In the genomic region with DNA sequence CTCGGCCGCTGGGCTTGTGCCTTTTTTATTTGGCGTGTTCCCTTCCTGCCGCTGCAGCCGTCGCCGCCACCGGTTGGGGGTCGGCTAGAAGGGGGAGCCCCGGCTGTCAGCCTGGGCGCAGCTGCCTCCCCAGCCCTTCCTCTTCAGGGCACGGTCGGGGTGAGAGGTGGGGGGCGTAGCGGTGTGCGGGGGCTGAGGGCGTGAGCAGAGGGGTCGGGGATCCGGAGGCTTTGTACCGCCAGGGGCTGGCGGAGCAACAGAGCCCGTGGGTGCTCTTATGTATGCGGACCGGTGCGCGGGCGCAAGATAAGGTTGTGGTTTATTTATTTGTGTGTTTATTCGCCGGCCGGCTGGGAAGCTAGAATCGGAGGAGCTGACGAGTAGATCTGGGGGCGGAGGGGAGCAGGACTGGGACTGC, we compare ENCODE assay signal across 8 cellular contexts. TPM values are rescaled to one million over a fixed set of nuclear protein-coding genes. Genes with fewer than 3 reads are reported as not detected.
DNase-seq lines count a peak whose midpoint lies in the region; ATAC-seq, FAIRE-seq and TF ChIP-seq lines count a peak whose summit lies in the region.

No MANE protein-coding gene starts in this region.

- H3K27me3 ChIP-seq in HepG2 (ENCODE audit: control insufficient read depth in 1 of 2, insufficient read depth in 2 of 2, low read length in 2 of 2), result peaks cover 9 to 77% of the 10 kb centered on the region in 2 experiments
- H3K27me3 ChIP-seq in stomach smooth muscle (ENCODE audit: control insufficient read depth in 1 of 2, insufficient read depth in 2 of 2, low read length in 2 of 2), result no peaks in the 10 kb centered on the region

- H3K9me3 ChIP-seq in HepG2 (ENCODE audit: low read length) (no peaks in the 10 kb centered on the region), stomach smooth muscle (ENCODE audit: control insufficient read depth in 2 of 2, low read length in 2 of 2) (no peaks in the 10 kb centered on the region)

- TF ChIP-seq EP300 in HepG2 (IDR thresholded peaks at IDR 0.05; ENCODE audit: low read depth in 2 of 2, low read length in 2 of 2) (no peak), HepG2 (CRISPR knock-in tag; IDR thresholded peaks at IDR 0.05; ENCODE audit: borderline replicate concordance) (no peak)

- no peak for ATAC-seq in HepG2

- 0 out of 2 replicates have a peak, but pooled peaks cover 4% of the 10 kb centered on the region for H4K20me1 ChIP-seq in HepG2 (ENCODE audit: insufficient read depth, low read length)

- H2AFZ ChIP-seq in HepG2 (ENCODE audit: low read length), result no peak overlapping the region

- DNase-seq in EL (peak; percentile 7), OCI-M1 (lab: John Stamatoyannopoulos, UW) (peak; percentile 96), caudate nucleus (lab: John Stamatoyannopoulos, UW) (peak in 5 of 61 donors; percentile 26 to 55 (median 48)), HepG2 (ENCODE audit: low spot score) (no peak), NCI-H2107 treated with DMSO at 0.1 percent for 48 hours (lab: John Stamatoyannopoulos, UW; ENCODE audit: unreplicated experiment) (no peak), SK-N-DZ (ENCODE audit: low spot score) (no peak), mucosa of gallbladder (ENCODE audit: low spot score) (no peak)

- WGBS in HepG2 (ENCODE audit: low lambda C conversion rate), result 30% methylated on average over 10 of the region's 33 CpGs

- H3K27ac ChIP-seq in caudate nucleus (ENCODE audit: low read depth, low read length) (peak overlapping the region; percentile 93), HepG2 (ENCODE audit: extremely low read length, insufficient read depth, low read length) (no peak overlapping the region), stomach smooth muscle (ENCODE audit: low read length) (peak overlapping the region; percentile 100)

- POLR2A ChIA-PET in HepG2 (lab: Yijun Ruan, JAX), result no interaction called here

- H3K79me2 ChIP-seq in HepG2 (ENCODE audit: insufficient read depth, low read length), result no peaks in the 10 kb centered on the region

- no peak for TF ChIP-seq RAD21 in HepG2 (CRISPR knock-in tag; IDR thresholded peaks at IDR 0.05)

- H3K4me1 ChIP-seq in HepG2 (ENCODE audit: insufficient read depth, low read length) (no peaks in the 10 kb centered on the region), stomach smooth muscle (ENCODE audit: control insufficient read depth, insufficient read depth, low read length) (peaks cover 41% of the 10 kb centered on the region)

- no peak for TF ChIP-seq POLR2A in HepG2 (IDR thresholded peaks at IDR 0.05; ENCODE audit: insufficient read depth in 1 of 2, low read depth in 2 of 2, low read length in 2 of 2)

- 0 out of 2 replicates have a peak overlapping the region, but pooled peaks have one; percentile 58 for H3K4me2 ChIP-seq in HepG2 (ENCODE audit: low read depth, low read length)

- no TSS peak for BruUV-seq in HepG2 (replicated peaks; lab: Mats Ljungman, UMichigan)

- TF ChIP-seq CTCF in HepG2 (CRISPR knock-in tag; IDR thresholded peaks at IDR 0.05), result no peak

- CTCF ChIA-PET in HepG2 (lab: Yijun Ruan, JAX; ENCODE audit: low intra/inter-chr PET ratio, low total read pairs), result no interaction called here

- H3K36me3 ChIP-seq in HepG2 (replicated peaks in 1 of 2; ENCODE audit: control insufficient read depth in 1 of 2, insufficient read depth in 2 of 2, low read length in 2 of 2) (no peaks in the 10 kb centered on the region), stomach smooth muscle (ENCODE audit: control insufficient read depth in 2 of 2, insufficient read depth in 2 of 2, low read length in 2 of 2) (peaks cover 17 to 21% of the 10 kb centered on the region in 2 donors)

- no peak for FAIRE-seq in HepG2 (lab: Jason Lieb, UNC)

- in situ Hi-C loops in HepG2 (cut with HindIII; ENCODE audit: extremely low pct_ligation_motif_present, low pct_unique_long_range_greater_than_20kb), result no loop called here

- H3K4me3 ChIP-seq in HepG2 (replicated peaks in 1 of 3; ENCODE audit: insufficient read depth in 1 of 3, low read depth in 2 of 3, low read length in 3 of 3) (no peak overlapping the region), stomach smooth muscle (ENCODE audit: low read length in 2 of 2) (peak overlapping the region; percentile 77 to 97)

- H3K9ac ChIP-seq in HepG2 (ENCODE audit: insufficient read depth, low read depth, low read length) (no peak overlapping the region), stomach smooth muscle (ENCODE audit: low read length in 2 of 2) (peak overlapping the region; percentile 99)

- intact Hi-C loops in HepG2 (cut with micrococcal nuclease; ENCODE audit: unreplicated experiment), result no loop called here

TF ChIP-seq in HepG2, 621 proteins besides CTCF, POLR2A, EP300 and RAD21 (continues in another document):
- TF ChIP-seq MYC (CRISPR knock-in tag; IDR thresholded peaks at IDR 0.05; ENCODE audit: borderline replicate concordance) (no peak), ZBTB20 (CRISPR knock-in tag; IDR thresholded peaks at IDR 0.05; ENCODE audit: borderline replicate concordance, low read depth) (no peak), GATAD1 (CRISPR knock-in tag; IDR thresholded peaks at IDR 0.05) (no peak), EZH2 (conservative IDR thresholded peaks at IDR 0.05; ENCODE audit: low read depth, low read length) (no peak), ZNF446 (CRISPR knock-in tag; IDR thresholded peaks at IDR 0.05) (no peak), ZSCAN25 (CRISPR knock-in tag; IDR thresholded peaks at IDR 0.05) (no peak)
- TF ChIP-seq, protein P1, sequence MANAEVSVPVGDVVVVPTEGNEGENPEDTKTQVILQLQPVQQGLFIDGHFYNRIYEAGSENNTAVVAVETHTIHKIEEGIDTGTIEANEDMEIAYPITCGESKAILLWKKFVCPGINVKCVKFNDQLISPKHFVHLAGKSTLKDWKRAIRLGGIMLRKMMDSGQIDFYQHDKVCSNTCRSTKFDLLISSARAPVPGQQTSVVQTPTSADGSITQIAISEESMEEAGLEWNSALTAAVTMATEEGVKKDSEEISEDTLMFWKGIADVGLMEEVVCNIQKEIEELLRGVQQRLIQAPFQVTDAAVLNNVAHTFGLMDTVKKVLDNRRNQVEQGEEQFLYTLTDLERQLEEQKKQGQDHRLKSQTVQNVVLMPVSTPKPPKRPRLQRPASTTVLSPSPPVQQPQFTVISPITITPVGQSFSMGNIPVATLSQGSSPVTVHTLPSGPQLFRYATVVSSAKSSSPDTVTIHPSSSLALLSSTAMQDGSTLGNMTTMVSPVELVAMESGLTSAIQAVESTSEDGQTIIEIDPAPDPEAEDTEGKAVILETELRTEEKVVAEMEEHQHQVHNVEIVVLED (CRISPR knock-in tag; IDR thresholded peaks at IDR 0.05; ENCODE audit: borderline replicate concordance), result no peak
- TF ChIP-seq, protein P2, sequence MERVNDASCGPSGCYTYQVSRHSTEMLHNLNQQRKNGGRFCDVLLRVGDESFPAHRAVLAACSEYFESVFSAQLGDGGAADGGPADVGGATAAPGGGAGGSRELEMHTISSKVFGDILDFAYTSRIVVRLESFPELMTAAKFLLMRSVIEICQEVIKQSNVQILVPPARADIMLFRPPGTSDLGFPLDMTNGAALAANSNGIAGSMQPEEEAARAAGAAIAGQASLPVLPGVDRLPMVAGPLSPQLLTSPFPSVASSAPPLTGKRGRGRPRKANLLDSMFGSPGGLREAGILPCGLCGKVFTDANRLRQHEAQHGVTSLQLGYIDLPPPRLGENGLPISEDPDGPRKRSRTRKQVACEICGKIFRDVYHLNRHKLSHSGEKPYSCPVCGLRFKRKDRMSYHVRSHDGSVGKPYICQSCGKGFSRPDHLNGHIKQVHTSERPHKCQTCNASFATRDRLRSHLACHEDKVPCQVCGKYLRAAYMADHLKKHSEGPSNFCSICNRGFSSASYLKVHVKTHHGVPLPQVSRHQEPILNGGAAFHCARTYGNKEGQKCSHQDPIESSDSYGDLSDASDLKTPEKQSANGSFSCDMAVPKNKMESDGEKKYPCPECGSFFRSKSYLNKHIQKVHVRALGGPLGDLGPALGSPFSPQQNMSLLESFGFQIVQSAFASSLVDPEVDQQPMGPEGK (CRISPR knock-in tag; IDR thresholded peaks at IDR 0.05), result no peak
- TF ChIP-seq, protein P3, sequence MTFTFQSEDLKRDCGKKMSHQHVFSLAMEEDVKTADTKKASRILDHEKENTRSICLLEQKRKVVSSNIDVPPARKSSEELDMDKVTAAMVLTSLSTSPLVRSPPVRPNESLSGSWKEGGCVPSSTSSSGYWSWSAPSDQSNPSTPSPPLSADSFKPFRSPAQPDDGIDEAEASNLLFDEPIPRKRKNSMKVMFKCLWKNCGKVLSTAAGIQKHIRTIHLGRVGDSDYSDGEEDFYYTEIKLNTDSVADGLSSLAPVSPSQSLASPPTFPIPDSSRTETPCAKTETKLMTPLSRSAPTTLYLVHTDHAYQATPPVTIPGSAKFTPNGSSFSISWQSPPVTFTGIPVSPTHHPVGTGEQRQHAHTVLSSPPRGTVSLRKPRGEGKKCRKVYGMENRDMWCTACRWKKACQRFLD (CRISPR knock-in tag; IDR thresholded peaks at IDR 0.05; ENCODE audit: borderline replicate concordance), result no peak

RNA-seq across cellular contexts. Expression of a gene that starts 0.5 kb away (rescaled TPM):
- total RNA-seq in HepG2 (2016; rRNA removed; fragmentation: Illumina TruSeq; extraction: Trizol) (not detected in 2 replicates), mucosa of gallbladder (85.4 TPM)
- not detected in 2 replicates for total RNA-seq in HepG2 (2016; cell fraction: cytosol; rRNA removed; fragmentation: Illumina TruSeq; extraction: Trizol; ENCODE audit: low read depth)
- not detected in 2 replicates for total RNA-seq in HepG2 (2016; cell fraction: insoluble cytoplasmic fraction; rRNA removed; fragmentation: Illumina TruSeq; extraction: Trizol)
- not detected in 2 replicates for total RNA-seq in HepG2 (2016; cell fraction: membrane; rRNA removed; fragmentation: Illumina TruSeq; extraction: Trizol)
- total RNA-seq in HepG2 (2016; cell fraction: nucleus; rRNA removed; fragmentation: Illumina TruSeq; extraction: Trizol), result not detected in 2 replicates
- not detected in 2 replicates for polyA plus RNA-seq in HepG2 (2011; rRNA removed)
- polyA plus RNA-seq in HepG2 (2011; cell fraction: cytosol; rRNA removed), result not detected in 2 replicates
- not detected in 2 replicates for polyA plus RNA-seq in HepG2 (2011; cell fraction: nucleus; rRNA removed)
- polyA plus RNA-seq in HepG2 (2012), result not detected in 2 replicates
- not detected in 2 replicates for polyA plus RNA-seq in HepG2 (2016; cell fraction: cytosol; fragmentation: Illumina TruSeq; extraction: Trizol; ENCODE audit: low read depth)
- polyA plus RNA-seq in HepG2 (2016; cell fraction: insoluble cytoplasmic fraction; fragmentation: Illumina TruSeq; extraction: Trizol; ENCODE audit: low read depth), result not detected in 2 replicates
- polyA plus RNA-seq in HepG2 (2016; cell fraction: membrane; fragmentation: Illumina TruSeq; extraction: Trizol; ENCODE audit: low read depth), result not detected in 2 replicates
- polyA plus RNA-seq in HepG2 (2016; cell fraction: nucleus; fragmentation: Illumina TruSeq; extraction: Trizol; ENCODE audit: insufficient read depth, low read depth), result not detected in 2 replicates
- not detected in 2 replicates for polyA minus RNA-seq in HepG2 (2011; rRNA and poly(A)+ RNA removed; ENCODE audit: low replicate concordance)
- not detected in 2 replicates for polyA minus RNA-seq in HepG2 (2011; cell fraction: cytosol; rRNA and poly(A)+ RNA removed)
- polyA minus RNA-seq in HepG2 (2011; cell fraction: nucleus; rRNA and poly(A)+ RNA removed), result not detected in 2 replicates
- 0.10 and 2.7 TPM in 2 replicates for polyA plus RNA-seq in SK-N-DZ (2014; cell fraction: cytosol; rRNA removed)
- polyA plus RNA-seq in SK-N-DZ (2014; cell fraction: nucleus; rRNA removed), result 0.44 and 0.96 TPM in 2 replicates

Comparison
In these comparisons a context has a peak if more than half of its experiments do, and no peak if none do; other contexts are left out.
1. DNase-seq: peak in EL (single experiment) and OCI-M1 (single experiment); none in HepG2 (single experiment), NCI-H2107 treated with DMSO at 0.1 percent for 48 hours (single experiment), SK-N-DZ (single experiment) and mucosa of gallbladder (single experiment).
2. H3K4me3 ChIP-seq: peak in stomach smooth muscle (2 of 2); none in HepG2 (0 of 3).
3. RNA of a gene that starts 0.5 kb away (total RNA-seq): 85.4 TPM in mucosa of gallbladder (single experiment); not detected in HepG2; every median in the first group is over 10 times any median in the second.